In the genomic region with DNA sequence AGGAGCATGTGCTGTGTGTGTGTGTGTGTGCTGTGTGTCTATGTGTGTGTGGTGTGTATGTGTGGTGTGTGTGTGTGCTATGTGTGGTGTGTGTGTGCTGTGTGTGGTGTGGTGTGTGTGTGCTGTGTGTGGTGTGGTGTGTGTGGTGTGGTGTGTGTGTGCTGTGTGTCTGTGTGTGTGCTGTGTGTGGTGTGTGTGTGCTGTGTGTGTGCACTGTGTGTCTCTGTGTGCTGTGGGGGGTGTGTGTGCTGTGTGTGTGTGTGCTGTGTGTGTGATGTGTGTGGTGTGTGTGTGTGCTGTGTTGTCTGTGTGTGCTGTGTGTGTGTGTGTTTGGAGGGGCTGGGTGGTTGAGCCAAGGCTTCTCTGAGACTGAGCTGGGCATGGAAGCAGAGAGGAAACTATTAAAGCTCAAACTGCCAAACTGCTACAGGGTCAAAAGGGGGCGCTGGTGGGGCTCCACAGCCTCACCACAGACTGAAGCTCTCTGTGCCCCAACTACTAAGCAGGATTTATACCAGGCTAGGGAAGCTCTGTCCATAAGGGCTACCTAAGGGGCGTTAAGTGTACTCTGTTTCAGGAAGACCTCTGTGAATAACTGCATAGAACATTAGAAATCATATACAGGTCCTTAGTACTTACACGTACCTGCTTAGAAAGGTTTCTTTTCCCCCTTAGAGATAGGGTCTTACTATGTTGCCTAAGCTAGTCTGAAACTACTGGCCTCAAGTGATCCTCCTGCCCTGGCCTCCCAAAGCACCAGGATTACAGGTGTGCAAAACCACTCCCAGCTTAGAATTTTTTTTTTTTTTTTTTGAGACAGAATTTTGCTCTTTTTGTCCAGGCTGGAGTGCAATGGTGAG, we compare ENCODE assay signal across 8 cellular contexts. TPM values are rescaled to one million over a fixed set of nuclear protein-coding genes. Genes with fewer than 3 reads are reported as not detected.
DNase-seq lines count a peak whose midpoint lies in the region; ATAC-seq and TF ChIP-seq lines count a peak whose summit lies in the region.

No MANE protein-coding gene starts in this region.

- H3K27me3 ChIP-seq in BE2C (no peaks in the 10 kb centered on the region), HCT116 (ENCODE audit: insufficient read depth, low read length) (no peaks in the 10 kb centered on the region), psoas muscle (ENCODE audit: insufficient read depth in 3 of 3, low read length in 2 of 3) (no peaks in the 10 kb centered on the region)

- no peaks in the 10 kb centered on the region for H3K9me2 ChIP-seq in HCT116 (ENCODE audit: insufficient read depth)

- no peak for TF ChIP-seq POLR2A in HCT116 (IDR thresholded peaks at IDR 0.05; ENCODE audit: borderline replicate concordance, extremely low read depth, insufficient read depth, insufficient read length)

- no peak overlapping the region for H3K4me3 Mint-ChIP-seq in activated T-cell treated with anti-CD3 and anti-CD28 coated beads, Interleukin-2, amount 50 U/mL, for 72 hours

- peaks cover 9 to 28% of the 10 kb centered on the region in 2 donors for H3K36me3 Mint-ChIP-seq in activated T-cell treated with anti-CD3 and anti-CD28 coated beads, Interleukin-2, amount 50 U/mL, for 72 hours (ENCODE audit: insufficient read depth in 2 of 2)

- ATAC-seq in HCT116 = peak; percentile 94
- ATAC-seq in activated T-cell treated with anti-CD3 and anti-CD28 coated beads, Interleukin-2, amount 50 U/mL, for 72 hours (replicated peaks in 1 of 2) = peak; percentile 74 to 87
- peak; percentile 61 to 79 (median 70) for ATAC-seq in psoas muscle

- CTCF ChIA-PET in HCT116 (lab: Charles Lee) = interaction anchor here (0.6 to 1.9 kb wide), 27 partner anchors 9 to 305 kb away, joined by 3 to 11 read pairs (median 4); partner anchors contain the start of genes GHDC, HCRT and STAT3

- no peaks in the 10 kb centered on the region for H4K20me1 ChIP-seq in HCT116 (ENCODE audit: insufficient read depth)

- H3K9ac ChIP-seq in HCT116 (ENCODE audit: low read length) = no peak overlapping the region

- RAD21 ChIA-PET in HCT116 (lab: Charles Lee; ENCODE audit: low non-redundant PET in 1 of 2, low total read pairs in 2 of 2, uncharacterized antibody in 2 of 2, unreplicated experiment in 2 of 2) = interaction anchor here (0.7 to 1.2 kb wide), 5 partner anchors 14 to 305 kb away, joined by 3 to 6 read pairs (median 3); partner anchors contain the start of gene STAT5B (in 1 of the 2)

- H3K4me1 ChIP-seq in BE2C (no peaks in the 10 kb centered on the region), HCT116 (ENCODE audit: control insufficient read depth in 1 of 2, insufficient read depth in 2 of 2, low read length in 2 of 2) (peaks cover 0 to 11% of the 10 kb centered on the region in 2 experiments; a peak in 3 of 4 replicates), psoas muscle (peaks cover 4% of the 10 kb centered on the region)

- H3K4me2 ChIP-seq in HCT116 (ENCODE audit: low read length) = no peak overlapping the region

- peaks cover 5% of the 10 kb centered on the region for H3K4me1 Mint-ChIP-seq in activated T-cell treated with anti-CD3 and anti-CD28 coated beads, Interleukin-2, amount 50 U/mL, for 72 hours (ENCODE audit: low read depth)

- peak; percentile 52 for DNase-seq in BE2C
- peak; percentile 7 for DNase-seq in HCT116 (ENCODE audit: low read depth, low spot score)
- peak; percentile 38 for DNase-seq in RKO (ENCODE audit: low spot score)
- peak; percentile 43 to 63 for DNase-seq in activated T-cell treated with anti-CD3 and anti-CD28 coated beads, Interleukin-2, amount 50 U/mL, for 72 hours
- DNase-seq in fibroblast of villous mesenchyme (ENCODE audit: low read depth) = peak; percentile 75
- DNase-seq in psoas muscle = peak in 1 of 2 donors; percentile 34
- DNase-seq in DMS153 treated with DMSO at 0.1 percent for 48 hours (lab: John Stamatoyannopoulos, UW; ENCODE audit: unreplicated experiment) = no peak
- DNase-seq in ureter (ENCODE audit: low spot score) = no peak

- H3K9me3 ChIP-seq in BE2C (no peaks in the 10 kb centered on the region), HCT116 (ENCODE audit: control insufficient read depth in 1 of 2, insufficient read depth in 1 of 2, low read depth in 1 of 2, low read length in 2 of 2) (no peaks in the 10 kb centered on the region), psoas muscle (no peaks in the 10 kb centered on the region)

- 57 to 61% (median 58%) methylated on average over 3 of the region's 3 CpGs for WGBS in psoas muscle, 3 donors

- POLR2A ChIA-PET in HCT116 (lab: Charles Lee) = no interaction called here

- TF ChIP-seq CTCF in BE2C (IDR thresholded peaks at IDR 0.05; ENCODE audit: low read depth, low read length) (peak; percentile 83), HCT116 (IDR thresholded peaks at IDR 0.05 in 2 of 3, conservative IDR thresholded peaks at IDR 0.05 in 1 of 3; ENCODE audit: borderline replicate concordance in 1 of 3, insufficient read depth in 1 of 3, low read depth in 2 of 3, low read length in 2 of 3) (peak; percentile 47 to 84 (median 80); a peak in 5 of 6 replicates), fibroblast of villous mesenchyme (IDR thresholded peaks at IDR 0.05; ENCODE audit: insufficient read depth, low read depth, low read length) (peak; percentile 88), psoas muscle (IDR thresholded peaks at IDR 0.05) (peak; percentile 53)

- peak overlapping the region; percentile 18 for H3K27ac Mint-ChIP-seq in activated T-cell treated with anti-CD3 and anti-CD28 coated beads, Interleukin-2, amount 50 U/mL, for 72 hours

- no peaks in the 10 kb centered on the region for H3K9me3 Mint-ChIP-seq in activated T-cell treated with anti-CD3 and anti-CD28 coated beads, Interleukin-2, amount 50 U/mL, for 72 hours

- intact Hi-C loops in HCT116 (cut with micrococcal nuclease) (no loop called here), psoas muscle (cut with DNase I) (no loop called here)

- no peak overlapping the region for H3K4me3 ChIP-seq in BE2C (ENCODE audit: low read depth, low read length)
- H3K4me3 ChIP-seq in HCT116 (replicated peaks in 1 of 2; ENCODE audit: low read depth in 1 of 2, low read length in 2 of 2) = no peak overlapping the region
- no peak overlapping the region for H3K4me3 ChIP-seq in fibroblast of villous mesenchyme (ENCODE audit: low read depth, low read length)
- H3K4me3 ChIP-seq in psoas muscle = no peak overlapping the region

- H3K27me3 Mint-ChIP-seq in activated T-cell treated with anti-CD3 and anti-CD28 coated beads, Interleukin-2, amount 50 U/mL, for 72 hours (ENCODE audit: low read depth) = no peaks in the 10 kb centered on the region

- peak; percentile 67 for TF ChIP-seq RAD21 in HCT116 (IDR thresholded peaks at IDR 0.05; ENCODE audit: low read depth)

- H3K36me3 ChIP-seq in BE2C (peaks cover 26% of the 10 kb centered on the region), HCT116 (ENCODE audit: control insufficient read depth in 1 of 2, insufficient read depth in 2 of 2, low read length in 2 of 2) (0 out of 4 replicates have a peak, but pooled peaks cover 0 to under 1% of the 10 kb centered on the region in 2 experiments), psoas muscle (ENCODE audit: insufficient read depth in 1 of 2, low read depth in 1 of 2) (peaks cover 0 to 72% of the 10 kb centered on the region in 2 donors)

- H3K27ac ChIP-seq in HCT116 (ENCODE audit: low read depth, low read length) (no peak overlapping the region), psoas muscle (no peak overlapping the region)

- H3K79me2 ChIP-seq in HCT116 (ENCODE audit: insufficient read depth, low read length) = no peaks in the 10 kb centered on the region

- no TSS peak for BruUV-seq in HCT116 (replicated peaks; lab: Mats Ljungman, UMichigan)

- H2AFZ ChIP-seq in HCT116 (ENCODE audit: low read depth, low read length, poor library complexity, severe bottlenecking) = no peak overlapping the region

TF ChIP-seq in HCT116, 20 proteins besides CTCF, POLR2A, EP300 and RAD21 (continues in another document):
- TF ChIP-seq SRF (IDR thresholded peaks at IDR 0.05; ENCODE audit: low read depth) (no peak), EZH2phosphoT487 (IDR thresholded peaks at IDR 0.05; ENCODE audit: borderline replicate concordance) (no peak)

RNA-seq across cellular contexts. Expression of gene GHDC, which starts 27.8 kb away (rescaled TPM):
- polyA plus RNA-seq in BE2C (2012; ENCODE audit: insufficient read depth, insufficient read length, low read depth) = 92.2 TPM
- total RNA-seq in HCT116 (2021; ENCODE audit: unreplicated experiment) (13.2 TPM), fibroblast of villous mesenchyme (14.7 and 20.0 TPM in 2 replicates), psoas muscle (1 to 10 TPM; 4.7 to 9.4 (median 7.0) TPM), ureter (26.2 TPM)
- polyA plus RNA-seq in HCT116 (2012) = 12.7 and 14.8 TPM in 2 replicates
- total RNA-seq in activated T-cell treated with anti-CD3 and anti-CD28 coated beads, Interleukin-2, amount 50 U/mL, for 72 hours = 10 to 100 TPM; 17.3 to 18.8 TPM
- polyA plus RNA-seq in psoas muscle = 10 to 100 TPM in 1 of 3 donors, 1 to 10 TPM in 2; 6.8 to 11.5 (median 8.8) TPM

RNA-seq across cellular contexts. Expression of gene HCRT, which starts 36.9 kb away (rescaled TPM):
- polyA plus RNA-seq in BE2C (2012; ENCODE audit: insufficient read depth, insufficient read length, low read depth) = not detected
- total RNA-seq in HCT116 (2021; ENCODE audit: unreplicated experiment) (not detected), fibroblast of villous mesenchyme (not detected in 2 replicates), psoas muscle (not detected), ureter (not detected)
- not detected in 2 replicates for polyA plus RNA-seq in HCT116 (2012)
- total RNA-seq in activated T-cell treated with anti-CD3 and anti-CD28 coated beads, Interleukin-2, amount 50 U/mL, for 72 hours = not detected
- polyA plus RNA-seq in psoas muscle = not detected

RNA-seq across cellular contexts. Expression of gene KCNH4, which starts 41.2 kb away (rescaled TPM):
- 24.3 TPM for polyA plus RNA-seq in BE2C (2012; ENCODE audit: insufficient read depth, insufficient read length, low read depth)
- total RNA-seq in HCT116 (2021; ENCODE audit: unreplicated experiment) = not detected
- polyA plus RNA-seq in HCT116 (2012) = not detected in 2 replicates
- under 1 TPM; 0.26 to 0.39 TPM for total RNA-seq in activated T-cell treated with anti-CD3 and anti-CD28 coated beads, Interleukin-2, amount 50 U/mL, for 72 hours
- total RNA-seq in fibroblast of villous mesenchyme = under 0.01 TPM in 1 of 2 replicates, not detected in the other
- under 1 TPM in 3 of 4 donors, not detected in 1; 0.08 to 0.17 (median 0.11) TPM for total RNA-seq in psoas muscle
- under 1 TPM in 2 of 3 donors, not detected in 1; 0.01 to 0.03 TPM for polyA plus RNA-seq in psoas muscle
- 0.99 TPM for total RNA-seq in ureter

RNA-seq across cellular contexts. Expression of gene STAT5B, which starts 54.1 kb away (rescaled TPM):
- 19.0 TPM for polyA plus RNA-seq in BE2C (2012; ENCODE audit: insufficient read depth, insufficient read length, low read depth)
- 7.1 TPM for total RNA-seq in HCT116 (2021; ENCODE audit: unreplicated experiment)
- polyA plus RNA-seq in HCT116 (2012) = 3.4 and 4.0 TPM in 2 replicates
- 100 to 1,000 TPM; 252 to 269 TPM for total RNA-seq in activated T-cell treated with anti-CD3 and anti-CD28 coated beads, Interleukin-2, amount 50 U/mL, for 72 hours
- 33.5 and 38.4 TPM in 2 replicates for total RNA-seq in fibroblast of villous mesenchyme
- 10 to 100 TPM; 68.8 to 90.1 (median 81.6) TPM for total RNA-seq in psoas muscle
- polyA plus RNA-seq in psoas muscle = 10 to 100 TPM; 15.9 to 61.3 (median 40.2) TPM
- 64.0 TPM for total RNA-seq in ureter

Comparison
In these comparisons a context has a peak if more than half of its experiments do, and no peak if none do; other contexts are left out.
1. DNase-seq: peak in BE2C (single experiment), HCT116 (single experiment), RKO (single experiment), activated T-cell treated with anti-CD3 and anti-CD28 coated beads, Interleukin-2, amount 50 U/mL, for 72 hours (2 of 2) and fibroblast of villous mesenchyme (single experiment); none in DMS153 treated with DMSO at 0.1 percent for 48 hours (single experiment) and ureter (single experiment).
2. Peak in every context shown above with its lines, with median percentiles within 50 percentile points of each other: CTCF ChIP-seq and ATAC-seq.